In the genomic region with DNA sequence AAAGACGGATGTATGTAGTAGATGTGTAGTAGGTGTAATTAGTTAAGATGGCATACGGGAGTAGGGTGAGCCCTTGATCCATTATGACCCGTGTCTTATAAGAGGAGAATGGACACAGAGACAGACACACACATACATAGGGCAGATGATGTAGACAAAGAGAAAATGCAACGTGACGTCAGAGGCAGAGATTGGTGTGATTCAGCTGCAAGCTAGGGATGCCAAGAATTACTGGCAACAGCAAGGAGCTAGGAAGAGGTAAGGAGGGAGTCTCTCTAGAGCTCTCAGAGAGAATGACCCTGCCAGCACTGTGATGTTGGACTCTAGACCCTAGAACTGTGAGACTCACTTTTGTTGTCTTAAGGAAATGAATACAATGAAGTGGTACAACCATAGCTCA, we compare ENCODE assay signal across 21 cellular contexts.
DNase-seq lines count a peak whose midpoint lies in the region; ATAC-seq, FAIRE-seq and TF ChIP-seq lines count a peak whose summit lies in the region.
"Had no signal": no experiment of that assay in that cellular context is flagged by ENCODE, and none has a peak within 500 bp of the region (broad histone marks: within the 10 kb centered on the region; RNA-seq: fewer than 3 reads in every experiment).

No MANE protein-coding gene starts in this region.

- no peak for TF ChIP-seq RAD21 in A549 (conservative IDR thresholded peaks at IDR 0.05 in 1 of 2, IDR thresholded peaks at IDR 0.05 in 1 of 2)

- H3K4me3 Mint-ChIP-seq in endothelial cell (ENCODE audit: unreplicated experiment): no peak overlapping the region
- H3K4me3 Mint-ChIP-seq: activated CD8-positive, alpha-beta T cell treated with anti-CD3 and anti-CD28 coated beads, Interleukin-2, amount 10 ng/mL, durations not matched to agents 7 days and 5 days; memory B cell had no signal

- no peak overlapping the region for H3K4me2 ChIP-seq in A549

- intact Hi-C loops in upper lobe of right lung (cut with DNase I): no loop called here

- H3K4me1 ChIP-seq in A549: peaks cover 11% of the 10 kb centered on the region; the same call in 2 of the 3 replicates
- no peaks in the 10 kb centered on the region for H3K4me1 ChIP-seq in upper lobe of right lung
- H3K4me1 ChIP-seq: colonic mucosa had no signal

- no peaks in the 10 kb centered on the region for H3K4me1 Mint-ChIP-seq in endothelial cell (ENCODE audit: unreplicated experiment)

- H3K9me3 ChIP-seq in A549: no peaks in the 10 kb centered on the region
- no peaks in the 10 kb centered on the region for H3K9me3 ChIP-seq in upper lobe of right lung
- H3K9me3 ChIP-seq: colonic mucosa, HAP-1 had no signal

- H3K27me3 ChIP-seq in brain microvascular endothelial cell (replicated peaks) (no peaks in the 10 kb centered on the region), upper lobe of right lung (no peaks in the 10 kb centered on the region)
- H3K27me3 ChIP-seq: colonic mucosa had no signal

- no peak overlapping the region for H3K27ac Mint-ChIP-seq in endothelial cell (ENCODE audit: unreplicated experiment)
- H3K27ac Mint-ChIP-seq: activated CD8-positive, alpha-beta T cell treated with anti-CD3 and anti-CD28 coated beads, Interleukin-2, amount 10 ng/mL, durations not matched to agents 7 days and 5 days; memory B cell had no signal

- no peak for TF ChIP-seq EP300 in A549 (IDR thresholded peaks at IDR 0.05)

- CTCF ChIA-PET in A549 (lab: Yijun Ruan, JAX): interaction anchor here (1.3 kb wide), 1 partner anchor 8 kb away, joined by 3 read pairs; no protein-coding TSS in a partner anchor

- POLR2A ChIA-PET in A549 (lab: Yijun Ruan, JAX): no interaction called here

- in situ Hi-C loops in brain microvascular endothelial cell (cut with HindIII; ENCODE audit: low pct_ligation_motif_present, low sequenced_read_pairs): no loop called here

- TF ChIP-seq CTCF in A549 (IDR thresholded peaks at IDR 0.05) (no peak), brain microvascular endothelial cell (IDR thresholded peaks at IDR 0.05; ENCODE audit: low read depth, low read length, missing control alignments) (no peak), fibroblast of villous mesenchyme (IDR thresholded peaks at IDR 0.05; ENCODE audit: insufficient read depth, low read depth, low read length) (no peak), upper lobe of right lung (IDR thresholded peaks at IDR 0.05) (no peak), endothelial cell (IDR thresholded peaks at IDR 0.05; ENCODE audit: unreplicated experiment) (no peak)

- TF ChIP-seq POLR2A in A549 (IDR thresholded peaks at IDR 0.05; ENCODE audit: low read length): no peak

- H3K36me3 ChIP-seq in brain microvascular endothelial cell (replicated peaks) (no peaks in the 10 kb centered on the region), upper lobe of right lung (no peaks in the 10 kb centered on the region)
- H3K36me3 ChIP-seq: colonic mucosa, HAP-1 had no signal

- H3K27ac ChIP-seq in A549: no peak overlapping the region
- H3K27ac ChIP-seq in brain microvascular endothelial cell: no peak overlapping the region
- no peak overlapping the region for H3K27ac ChIP-seq in upper lobe of right lung
- H3K27ac ChIP-seq: colonic mucosa had no signal

- H3K27me3 Mint-ChIP-seq in endothelial cell (ENCODE audit: unreplicated experiment): peaks cover 6% of the 10 kb centered on the region

- no peaks in the 10 kb centered on the region for H3K36me3 Mint-ChIP-seq in endothelial cell (ENCODE audit: low read depth, unreplicated experiment)
- H3K36me3 Mint-ChIP-seq: memory B cell had no signal

- no peaks in the 10 kb centered on the region for H3K9me3 Mint-ChIP-seq in endothelial cell (ENCODE audit: unreplicated experiment)
- H3K9me3 Mint-ChIP-seq: memory B cell had no signal

- no peak for FAIRE-seq in A549 (lab: Jason Lieb, UNC)

- ATAC-seq in A549 (peak; percentile 17 to 37; a peak in 4 of 6 replicates), HG02623 (IDR thresholded peaks at IDR 0.05; ENCODE audit: unreplicated experiment) (no peak), upper lobe of right lung (no peak), HG02610 (IDR thresholded peaks at IDR 0.05; ENCODE audit: unreplicated experiment) (no peak)
- ATAC-seq: activated CD4-positive, CD25-positive, alpha-beta regulatory T cell treated with anti-CD3 and anti-CD28 coated beads, Interleukin-2, amount 50 U/mL, for 24 hours; activated CD8-positive, alpha-beta T cell treated with anti-CD3 and anti-CD28 coated beads, Interleukin-2, amount 10 ng/mL, durations not matched to agents 7 days and 5 days had no signal

- DNase-seq in A549 (ENCODE audit: low read depth in 1 of 2, low spot score in 1 of 2) (no peak), ELR (ENCODE audit: low read depth) (peak; percentile 32), brain microvascular endothelial cell (peak; percentile 62), fibroblast of villous mesenchyme (ENCODE audit: low read depth) (peak; percentile 20), upper lobe of right lung (no peak), endothelial cell (ENCODE audit: low spot score) (no peak)
- DNase-seq: activated CD8-positive, alpha-beta T cell treated with anti-CD3 and anti-CD28 coated beads, Interleukin-2, amount 10 ng/mL, durations not matched to agents 7 days and 5 days; activated naive CD4-positive, alpha-beta T cell treated with Interleukin-2 at 50 U/mL for 16 hours; activated T-cell treated with anti-CD3 and anti-CD28 coated beads, Interleukin-2, amount 50 U/mL, for 1 hour; colonic mucosa; DMS79; NCI-H1417 treated with DMSO at 0.1 percent for 48 hours; NCI-H2171 treated with DMSO at 0.1 percent for 48 hours; NCI-H526; nucleus accumbens; stimulated activated CD8-positive, alpha-beta memory T cell treated with anti-CD3 and anti-CD28 coated beads, Interleukin-4, amount 100 ng/mL, for 48 hours had no signal

- WGBS in A549 (ENCODE audit: missing lambda C conversion rate): 60% methylated on average over 5 of the region's 5 CpGs

- no peak overlapping the region for H3K4me3 ChIP-seq in A549
- no peak overlapping the region for H3K4me3 ChIP-seq in brain microvascular endothelial cell (ENCODE audit: low read depth, low read length)
- H3K4me3 ChIP-seq in fibroblast of villous mesenchyme (ENCODE audit: low read depth, low read length): no peak overlapping the region
- no peak overlapping the region for H3K4me3 ChIP-seq in upper lobe of right lung
- H3K4me3 ChIP-seq: colonic mucosa, HAP-1 had no signal

TF ChIP-seq in A549, 52 proteins besides CTCF, POLR2A, EP300 and RAD21:
- no peak for TF ChIP-seq RFX5 (IDR thresholded peaks at IDR 0.05)
- no peak for TF ChIP-seq HOXB5 (CRISPR knock-in tag; IDR thresholded peaks at IDR 0.05)
- TF ChIP-seq MAFK (IDR thresholded peaks at IDR 0.05; ENCODE audit: partially characterized antibody): no peak
- TF ChIP-seq ESRRA (IDR thresholded peaks at IDR 0.05; ENCODE audit: borderline replicate concordance, low read length): no peak
- TF ChIP-seq ZSCAN20 (CRISPR knock-in tag; IDR thresholded peaks at IDR 0.05): no peak
- no peak for TF ChIP-seq SREBF2 (IDR thresholded peaks at IDR 0.05)
- no peak for TF ChIP-seq SMC3 (IDR thresholded peaks at IDR 0.05)
- no peak for TF ChIP-seq CHD4 (IDR thresholded peaks at IDR 0.05; ENCODE audit: borderline replicate concordance)

Comparison
In these comparisons a context has a peak if more than half of its experiments do, and no peak if none do; other contexts are left out.
1. ATAC-seq: peak in A549 (2 of 2); none in HG02623 (single experiment), upper lobe of right lung (single experiment) and HG02610 (single experiment).
2. DNase-seq: peak in ELR (single experiment), brain microvascular endothelial cell (single experiment) and fibroblast of villous mesenchyme (single experiment); none in A549 (0 of 2), upper lobe of right lung (single experiment) and endothelial cell (single experiment).